10 cellular contexts compared by ENCODE assay signal in the genomic region with DNA sequence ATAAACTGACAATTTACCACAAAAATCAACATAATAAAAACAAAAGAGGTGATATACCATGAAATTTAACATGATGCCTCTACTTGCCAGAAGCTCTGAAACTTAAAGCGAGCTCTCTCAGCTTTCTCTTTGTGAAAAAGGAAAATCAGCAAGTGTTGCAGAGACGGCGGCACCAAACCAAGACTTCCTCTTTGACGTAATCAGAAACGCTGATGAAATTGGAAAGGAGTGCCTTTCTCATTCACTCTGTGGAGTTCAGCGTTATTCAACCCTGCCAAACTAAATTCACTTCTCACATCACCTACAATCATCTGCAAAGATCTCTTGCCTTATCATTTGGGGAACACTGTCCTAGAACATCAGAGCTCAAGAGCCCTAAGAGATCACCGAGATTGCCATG. TPM values are rescaled to one million over a fixed set of nuclear protein-coding genes. Genes with fewer than 3 reads are reported as not detected.
DNase-seq lines count a peak whose midpoint lies in the region; ATAC-seq lines count a peak whose summit lies in the region.
"Had no signal": no experiment of that assay in that cellular context is flagged by ENCODE, and none has a peak within 500 bp of the region (broad histone marks: within the 10 kb centered on the region; RNA-seq: fewer than 3 reads in every experiment).

No MANE protein-coding gene starts in this region.

- peak; percentile 62 for DNase-seq in activated naive CD4-positive, alpha-beta T cell treated with anti-CD3 and anti-CD28 coated beads for 36 hours
- DNase-seq in activated naive CD4-positive, alpha-beta T cell (lab: John Stamatoyannopoulos, UW), result no peak
- DNase-seq in NOMO-1 (lab: John Stamatoyannopoulos, UW; ENCODE audit: unreplicated experiment in 2 of 2) (peak; percentile 50 to 67), foreskin melanocyte (no peak)
- no peak for DNase-seq in activated naive CD8-positive, alpha-beta T cell treated with anti-CD3 and anti-CD28 coated beads, Interleukin-2, amount 10 ng/mL, durations not matched to agents 7 days and 5 days
- no peak for DNase-seq in stimulated activated CD4-positive, alpha-beta T cell treated with anti-CD3 and anti-CD28 coated beads, Interleukin-2, amount 100 ng/mL, for 48 hours

- no peaks in the 10 kb centered on the region for H3K9me3 ChIP-seq in stomach smooth muscle (ENCODE audit: control insufficient read depth in 2 of 2, low read length in 2 of 2)

- CTCF ChIA-PET in activated naive CD4-positive, alpha-beta T cell treated with anti-CD3 and anti-CD28 coated beads for 36 hours (lab: Charles Lee), result interaction anchor here (0.6 to 12.1 kb wide), 33 partner anchors 10 to 667 kb away, joined by 3 to 392 read pairs (median 4); a partner anchor contains a TSS

- H3K4me1 ChIP-seq in stomach smooth muscle (ENCODE audit: control insufficient read depth, insufficient read depth, low read length), result peaks cover 36% of the 10 kb centered on the region

- no peak overlapping the region for H3K4me3 ChIP-seq in stomach smooth muscle (ENCODE audit: low read length in 2 of 2)
- H3K4me3 ChIP-seq: GM23248 had no signal

- intact Hi-C loops in activated naive CD4-positive, alpha-beta T cell treated with anti-CD3 and anti-CD28 coated beads for 36 hours (cut with micrococcal nuclease), result loop anchor here (1.0 to 5.0 kb wide), 3 partner anchors 47 to 397 kb away; no protein-coding TSS in a partner anchor

- peaks cover 67 to 73% of the 10 kb centered on the region in 2 donors for H3K36me3 ChIP-seq in stomach smooth muscle (ENCODE audit: control insufficient read depth in 2 of 2, insufficient read depth in 2 of 2, low read length in 2 of 2)

- H3K4me3 Mint-ChIP-seq in activated naive CD4-positive, alpha-beta T cell treated with anti-CD3 and anti-CD28 coated beads for 36 hours, result peak overlapping the region; percentile 20
- H3K4me3 Mint-ChIP-seq in activated naive CD8-positive, alpha-beta T cell treated with anti-CD3 and anti-CD28 coated beads, Interleukin-2, amount 10 ng/mL, durations not matched to agents 7 days and 5 days, result peak overlapping the region; percentile 67

- H3K27me3 ChIP-seq in stomach smooth muscle (ENCODE audit: control insufficient read depth in 1 of 2, insufficient read depth in 2 of 2, low read length in 2 of 2), result no peaks in the 10 kb centered on the region

- H3K9ac ChIP-seq in stomach smooth muscle (ENCODE audit: low read length in 2 of 2), result no peak overlapping the region
- H3K9ac ChIP-seq: GM23248 had no signal

- ATAC-seq in activated naive CD8-positive, alpha-beta T cell treated with anti-CD3 and anti-CD28 coated beads, Interleukin-2, amount 10 ng/mL, durations not matched to agents 7 days and 5 days (ENCODE audit: low read depth), result peak; percentile 49
- ATAC-seq in HG02981 (IDR thresholded peaks at IDR 0.05; ENCODE audit: unreplicated experiment), result no peak

- peaks cover 57% of the 10 kb centered on the region for H3K36me3 Mint-ChIP-seq in activated naive CD4-positive, alpha-beta T cell treated with anti-CD3 and anti-CD28 coated beads for 36 hours (ENCODE audit: low read depth)
- peaks cover 49% of the 10 kb centered on the region for H3K36me3 Mint-ChIP-seq in activated naive CD8-positive, alpha-beta T cell treated with anti-CD3 and anti-CD28 coated beads, Interleukin-2, amount 10 ng/mL, durations not matched to agents 7 days and 5 days

- POLR2A ChIA-PET in activated naive CD8-positive, alpha-beta T cell treated with anti-CD3 and anti-CD28 coated beads, Interleukin-2, amount 10 ng/mL, durations not matched to agents 7 days and 5 days (lab: Charles Lee), result interaction anchor here (0.7 to 1.9 kb wide), 20 partner anchors 14 to 731 kb away, joined by 3 to 16 read pairs (median 4); a partner anchor contains a TSS

- H3K27me3 Mint-ChIP-seq in activated naive CD4-positive, alpha-beta T cell treated with anti-CD3 and anti-CD28 coated beads for 36 hours (ENCODE audit: low read depth), result no peaks in the 10 kb centered on the region
- no peaks in the 10 kb centered on the region for H3K27me3 Mint-ChIP-seq in activated naive CD8-positive, alpha-beta T cell treated with anti-CD3 and anti-CD28 coated beads, Interleukin-2, amount 10 ng/mL, durations not matched to agents 7 days and 5 days

- peaks cover 62% of the 10 kb centered on the region for H3K4me1 Mint-ChIP-seq in activated naive CD4-positive, alpha-beta T cell treated with anti-CD3 and anti-CD28 coated beads for 36 hours (ENCODE audit: low read depth)
- H3K4me1 Mint-ChIP-seq in activated naive CD8-positive, alpha-beta T cell treated with anti-CD3 and anti-CD28 coated beads, Interleukin-2, amount 10 ng/mL, durations not matched to agents 7 days and 5 days, result peaks cover 39% of the 10 kb centered on the region

- H3K27ac Mint-ChIP-seq in activated naive CD4-positive, alpha-beta T cell treated with anti-CD3 and anti-CD28 coated beads for 36 hours, result peak overlapping the region; percentile 90
- H3K27ac Mint-ChIP-seq in activated naive CD8-positive, alpha-beta T cell treated with anti-CD3 and anti-CD28 coated beads, Interleukin-2, amount 10 ng/mL, durations not matched to agents 7 days and 5 days, result peak overlapping the region; percentile 92

- peak overlapping the region; percentile 24 for H3K27ac ChIP-seq in stomach smooth muscle (ENCODE audit: low read length)
- H3K27ac ChIP-seq: GM23248 had no signal

- no peaks in the 10 kb centered on the region for H3K9me3 Mint-ChIP-seq in activated naive CD4-positive, alpha-beta T cell treated with anti-CD3 and anti-CD28 coated beads for 36 hours
- H3K9me3 Mint-ChIP-seq in activated naive CD8-positive, alpha-beta T cell treated with anti-CD3 and anti-CD28 coated beads, Interleukin-2, amount 10 ng/mL, durations not matched to agents 7 days and 5 days, result no peaks in the 10 kb centered on the region
- H3K9me3 Mint-ChIP-seq: neural crest cell had no signal

RNA-seq across cellular contexts. Expression of a gene that starts 32.2 kb away (rescaled TPM):
- total RNA-seq in activated naive CD4-positive, alpha-beta T cell treated with anti-CD3 and anti-CD28 coated beads for 36 hours, result 100 to 1,000 TPM; 272 to 284 TPM
- 100 to 1,000 TPM; 518 to 538 TPM for total RNA-seq in activated naive CD8-positive, alpha-beta T cell treated with anti-CD3 and anti-CD28 coated beads, Interleukin-2, amount 10 ng/mL, durations not matched to agents 7 days and 5 days

RNA-seq across cellular contexts. Expression of a gene that starts 44.6 kb away (rescaled TPM):
- 100 to 1,000 TPM; 238 to 263 TPM for total RNA-seq in activated naive CD4-positive, alpha-beta T cell treated with anti-CD3 and anti-CD28 coated beads for 36 hours
- 100 to 1,000 TPM; 172 to 176 TPM for total RNA-seq in activated naive CD8-positive, alpha-beta T cell treated with anti-CD3 and anti-CD28 coated beads, Interleukin-2, amount 10 ng/mL, durations not matched to agents 7 days and 5 days

Comparison
In these comparisons a context has a peak if more than half of its experiments do, and no peak if none do; other contexts are left out.
1. DNase-seq: peak in activated naive CD4-positive, alpha-beta T cell treated with anti-CD3 and anti-CD28 coated beads for 36 hours (single experiment) and NOMO-1 (2 of 2); none in activated naive CD4-positive, alpha-beta T cell (0 of 4), activated naive CD8-positive, alpha-beta T cell treated with anti-CD3 and anti-CD28 coated beads, Interleukin-2, amount 10 ng/mL, durations not matched to agents 7 days and 5 days (single experiment), stimulated activated CD4-positive, alpha-beta T cell treated with anti-CD3 and anti-CD28 coated beads, Interleukin-2, amount 100 ng/mL, for 48 hours (0 of 2) and foreskin melanocyte (single experiment).